In the genomic region with DNA sequence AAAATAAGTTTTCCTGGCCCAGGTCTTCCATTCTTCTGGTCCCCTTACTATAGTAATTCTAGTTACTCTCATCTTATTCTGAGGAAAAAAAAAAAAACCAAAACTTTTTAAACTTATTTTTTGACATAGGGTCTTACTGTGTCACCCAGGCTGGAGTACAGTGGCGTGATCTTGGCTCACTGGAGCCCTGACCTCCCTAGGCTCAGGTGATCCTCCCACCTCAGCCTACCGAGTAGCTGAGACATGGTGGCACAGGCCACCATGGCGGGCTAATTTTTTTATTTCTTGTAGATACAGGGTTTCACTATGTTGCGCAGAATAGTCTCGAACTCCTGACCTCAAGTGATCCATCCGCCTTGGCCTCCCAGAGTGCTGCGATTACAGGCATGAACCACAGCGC, we compare ENCODE assay signal across 28 cellular contexts.
"Had no signal": no experiment of that assay in that cellular context is flagged by ENCODE, and none has a peak within 500 bp of the region (broad histone marks: within the 10 kb centered on the region; RNA-seq: fewer than 3 reads in every experiment).

No MANE protein-coding gene starts in this region.

- H3K4me1 Mint-ChIP-seq: immature natural killer cell; naive thymus-derived CD8-positive, alpha-beta T cell; nephron; neural crest cell; stimulated activated naive B cell treated with anti-CD40 and anti-IgM and Interleukin-4, amounts not matched to agents 10 μg/mL and 1 μg/mL and 100 μg/mL, for 72 hours had no signal

- H3K4me1 ChIP-seq: left lung, lower lobe of right lung, pancreas, psoas muscle, right lobe of liver, testis, thyroid gland, upper lobe of left lung, vagina had no signal

- H3K27me3 ChIP-seq: left lung, pancreas, right lobe of liver, stomach, testis, thyroid gland, transverse colon, upper lobe of left lung, vagina had no signal

- H3K27ac ChIP-seq: left lung, lower lobe of right lung, pancreas, psoas muscle, right lobe of liver, stomach, testis, thyroid gland, transverse colon, upper lobe of left lung, vagina had no signal

- H3K4me3 Mint-ChIP-seq: immature natural killer cell; naive thymus-derived CD8-positive, alpha-beta T cell; nephron; neural crest cell; stimulated activated naive B cell treated with anti-CD40 and anti-IgM and Interleukin-4, amounts not matched to agents 10 μg/mL and 1 μg/mL and 100 μg/mL, for 72 hours had no signal

- H3K27ac Mint-ChIP-seq: nephron; stimulated activated naive B cell treated with anti-CD40 and anti-IgM and Interleukin-4, amounts not matched to agents 10 μg/mL and 1 μg/mL and 100 μg/mL, for 72 hours had no signal

- H3K4me3 ChIP-seq: left lung, lower lobe of right lung, pancreas, psoas muscle, right lobe of liver, smooth muscle cell, stomach, testis, thyroid gland, transverse colon, upper lobe of left lung, vagina had no signal

- DNase-seq: hypothalamus; immature natural killer cell; kidney; left colon; lower lobe of right lung; mammary epithelial cell; mesenchymal stem cell; naive thymus-derived CD8-positive, alpha-beta T cell; nucleus accumbens; pancreas; psoas muscle; right lobe of liver; stimulated activated CD4-positive, alpha-beta T cell treated with anti-CD3 and anti-CD28 coated beads, Interleukin-1b, Interleukin-23, amount 100 ng/mL, for 48 hours; stimulated activated CD4-positive, alpha-beta T cell treated with anti-CD3 and anti-CD28 coated beads, Interleukin-2, amount 100 ng/mL, for 48 hours; stimulated activated CD4-positive, alpha-beta T cell treated with anti-CD3 and anti-CD28 coated beads, Interleukin-4, amount 100 ng/mL, for 4 hours; stimulated activated CD8-positive, alpha-beta memory T cell treated with anti-CD3 and anti-CD28 coated beads, Interleukin-4, amount 100 ng/mL, for 48 hours; stimulated activated naive B cell treated with anti-CD40 and anti-IgM and Interleukin-4, amounts not matched to agents 10 μg/mL and 1 μg/mL and 100 μg/mL, for 72 hours; stimulated activated naive CD8-positive, alpha-beta T cell treated with anti-CD3 and anti-CD28 coated beads, Interleukin-15, Interleukin-2, amounts not matched to agents 100 U/mL and 50 U/mL, for 24 hours; stomach; testis; thyroid gland; transverse colon had no signal

- H3K36me3 ChIP-seq: thyroid gland had no signal

- H3K27me3 Mint-ChIP-seq: naive thymus-derived CD8-positive, alpha-beta T cell; stimulated activated naive B cell treated with anti-CD40 and anti-IgM and Interleukin-4, amounts not matched to agents 10 μg/mL and 1 μg/mL and 100 μg/mL, for 72 hours had no signal

- ATAC-seq: left colon; left lung; lower lobe of right lung; naive thymus-derived CD8-positive, alpha-beta T cell; pancreas; psoas muscle; right lobe of liver; stimulated activated naive B cell treated with anti-CD40 and anti-IgM and Interleukin-4, amounts not matched to agents 10 μg/mL and 1 μg/mL and 100 μg/mL, for 72 hours; stimulated activated naive CD8-positive, alpha-beta T cell treated with anti-CD3 and anti-CD28 coated beads, Interleukin-15, Interleukin-2, amounts not matched to agents 100 U/mL and 50 U/mL, for 24 hours had no signal

- H3K9me3 Mint-ChIP-seq: immature natural killer cell; naive thymus-derived CD8-positive, alpha-beta T cell; nephron; neural crest cell; stimulated activated naive B cell treated with anti-CD40 and anti-IgM and Interleukin-4, amounts not matched to agents 10 μg/mL and 1 μg/mL and 100 μg/mL, for 72 hours had no signal

- H3K9me3 ChIP-seq: left lung, lower lobe of right lung, pancreas, psoas muscle, right lobe of liver, stomach, testis, thyroid gland, transverse colon, upper lobe of left lung, vagina had no signal
